ENCODE assay signal across 1 cellular context in genomic region chr9:134328341-134328840, GRCh38.
TF ChIP-seq lines count a peak whose summit lies in the region.

No MANE protein-coding gene starts in this region.

TF ChIP-seq in HepG2, 621 proteins besides CTCF, POLR2A, EP300 and RAD21 (continued from another document and continues in another):
- TF ChIP-seq, protein P1, sequence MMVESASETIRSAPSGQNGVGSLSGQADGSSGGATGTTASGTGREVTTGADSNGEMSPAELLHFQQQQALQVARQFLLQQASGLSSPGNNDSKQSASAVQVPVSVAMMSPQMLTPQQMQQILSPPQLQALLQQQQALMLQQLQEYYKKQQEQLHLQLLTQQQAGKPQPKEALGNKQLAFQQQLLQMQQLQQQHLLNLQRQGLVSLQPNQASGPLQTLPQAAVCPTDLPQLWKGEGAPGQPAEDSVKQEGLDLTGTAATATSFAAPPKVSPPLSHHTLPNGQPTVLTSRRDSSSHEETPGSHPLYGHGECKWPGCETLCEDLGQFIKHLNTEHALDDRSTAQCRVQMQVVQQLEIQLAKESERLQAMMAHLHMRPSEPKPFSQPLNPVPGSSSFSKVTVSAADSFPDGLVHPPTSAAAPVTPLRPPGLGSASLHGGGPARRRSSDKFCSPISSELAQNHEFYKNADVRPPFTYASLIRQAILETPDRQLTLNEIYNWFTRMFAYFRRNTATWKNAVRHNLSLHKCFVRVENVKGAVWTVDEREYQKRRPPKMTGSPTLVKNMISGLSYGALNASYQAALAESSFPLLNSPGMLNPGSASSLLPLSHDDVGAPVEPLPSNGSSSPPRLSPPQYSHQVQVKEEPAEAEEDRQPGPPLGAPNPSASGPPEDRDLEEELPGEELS (CRISPR knock-in tag; IDR thresholded peaks at IDR 0.05), result peak; percentile 51; the same call in 1 of the 2 replicates
- TF ChIP-seq ZNF501 (CRISPR knock-in tag; IDR thresholded peaks at IDR 0.05), result no peak
- TF ChIP-seq, protein P2, sequence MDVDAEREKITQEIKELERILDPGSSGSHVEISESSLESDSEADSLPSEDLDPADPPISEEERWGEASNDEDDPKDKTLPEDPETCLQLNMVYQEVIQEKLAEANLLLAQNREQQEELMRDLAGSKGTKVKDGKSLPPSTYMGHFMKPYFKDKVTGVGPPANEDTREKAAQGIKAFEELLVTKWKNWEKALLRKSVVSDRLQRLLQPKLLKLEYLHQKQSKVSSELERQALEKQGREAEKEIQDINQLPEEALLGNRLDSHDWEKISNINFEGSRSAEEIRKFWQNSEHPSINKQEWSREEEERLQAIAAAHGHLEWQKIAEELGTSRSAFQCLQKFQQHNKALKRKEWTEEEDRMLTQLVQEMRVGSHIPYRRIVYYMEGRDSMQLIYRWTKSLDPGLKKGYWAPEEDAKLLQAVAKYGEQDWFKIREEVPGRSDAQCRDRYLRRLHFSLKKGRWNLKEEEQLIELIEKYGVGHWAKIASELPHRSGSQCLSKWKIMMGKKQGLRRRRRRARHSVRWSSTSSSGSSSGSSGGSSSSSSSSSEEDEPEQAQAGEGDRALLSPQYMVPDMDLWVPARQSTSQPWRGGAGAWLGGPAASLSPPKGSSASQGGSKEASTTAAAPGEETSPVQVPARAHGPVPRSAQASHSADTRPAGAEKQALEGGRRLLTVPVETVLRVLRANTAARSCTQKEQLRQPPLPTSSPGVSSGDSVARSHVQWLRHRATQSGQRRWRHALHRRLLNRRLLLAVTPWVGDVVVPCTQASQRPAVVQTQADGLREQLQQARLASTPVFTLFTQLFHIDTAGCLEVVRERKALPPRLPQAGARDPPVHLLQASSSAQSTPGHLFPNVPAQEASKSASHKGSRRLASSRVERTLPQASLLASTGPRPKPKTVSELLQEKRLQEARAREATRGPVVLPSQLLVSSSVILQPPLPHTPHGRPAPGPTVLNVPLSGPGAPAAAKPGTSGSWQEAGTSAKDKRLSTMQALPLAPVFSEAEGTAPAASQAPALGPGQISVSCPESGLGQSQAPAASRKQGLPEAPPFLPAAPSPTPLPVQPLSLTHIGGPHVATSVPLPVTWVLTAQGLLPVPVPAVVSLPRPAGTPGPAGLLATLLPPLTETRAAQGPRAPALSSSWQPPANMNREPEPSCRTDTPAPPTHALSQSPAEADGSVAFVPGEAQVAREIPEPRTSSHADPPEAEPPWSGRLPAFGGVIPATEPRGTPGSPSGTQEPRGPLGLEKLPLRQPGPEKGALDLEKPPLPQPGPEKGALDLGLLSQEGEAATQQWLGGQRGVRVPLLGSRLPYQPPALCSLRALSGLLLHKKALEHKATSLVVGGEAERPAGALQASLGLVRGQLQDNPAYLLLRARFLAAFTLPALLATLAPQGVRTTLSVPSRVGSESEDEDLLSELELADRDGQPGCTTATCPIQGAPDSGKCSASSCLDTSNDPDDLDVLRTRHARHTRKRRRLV (CRISPR knock-in tag; IDR thresholded peaks at IDR 0.05), result no peak
- no peak for TF ChIP-seq ZBTB3 (CRISPR knock-in tag; IDR thresholded peaks at IDR 0.05; ENCODE audit: borderline replicate concordance, low read depth)
- TF ChIP-seq ESRRA (CRISPR knock-in tag; IDR thresholded peaks at IDR 0.05; ENCODE audit: low read depth), result 0 out of 2 replicates have a peak, but pooled peaks have one; percentile 29
- 0 out of 2 replicates have a peak, but pooled peaks have one; percentile 24 for TF ChIP-seq ZNF792 (CRISPR knock-in tag; IDR thresholded peaks at IDR 0.05)
- TF ChIP-seq, protein P3, sequence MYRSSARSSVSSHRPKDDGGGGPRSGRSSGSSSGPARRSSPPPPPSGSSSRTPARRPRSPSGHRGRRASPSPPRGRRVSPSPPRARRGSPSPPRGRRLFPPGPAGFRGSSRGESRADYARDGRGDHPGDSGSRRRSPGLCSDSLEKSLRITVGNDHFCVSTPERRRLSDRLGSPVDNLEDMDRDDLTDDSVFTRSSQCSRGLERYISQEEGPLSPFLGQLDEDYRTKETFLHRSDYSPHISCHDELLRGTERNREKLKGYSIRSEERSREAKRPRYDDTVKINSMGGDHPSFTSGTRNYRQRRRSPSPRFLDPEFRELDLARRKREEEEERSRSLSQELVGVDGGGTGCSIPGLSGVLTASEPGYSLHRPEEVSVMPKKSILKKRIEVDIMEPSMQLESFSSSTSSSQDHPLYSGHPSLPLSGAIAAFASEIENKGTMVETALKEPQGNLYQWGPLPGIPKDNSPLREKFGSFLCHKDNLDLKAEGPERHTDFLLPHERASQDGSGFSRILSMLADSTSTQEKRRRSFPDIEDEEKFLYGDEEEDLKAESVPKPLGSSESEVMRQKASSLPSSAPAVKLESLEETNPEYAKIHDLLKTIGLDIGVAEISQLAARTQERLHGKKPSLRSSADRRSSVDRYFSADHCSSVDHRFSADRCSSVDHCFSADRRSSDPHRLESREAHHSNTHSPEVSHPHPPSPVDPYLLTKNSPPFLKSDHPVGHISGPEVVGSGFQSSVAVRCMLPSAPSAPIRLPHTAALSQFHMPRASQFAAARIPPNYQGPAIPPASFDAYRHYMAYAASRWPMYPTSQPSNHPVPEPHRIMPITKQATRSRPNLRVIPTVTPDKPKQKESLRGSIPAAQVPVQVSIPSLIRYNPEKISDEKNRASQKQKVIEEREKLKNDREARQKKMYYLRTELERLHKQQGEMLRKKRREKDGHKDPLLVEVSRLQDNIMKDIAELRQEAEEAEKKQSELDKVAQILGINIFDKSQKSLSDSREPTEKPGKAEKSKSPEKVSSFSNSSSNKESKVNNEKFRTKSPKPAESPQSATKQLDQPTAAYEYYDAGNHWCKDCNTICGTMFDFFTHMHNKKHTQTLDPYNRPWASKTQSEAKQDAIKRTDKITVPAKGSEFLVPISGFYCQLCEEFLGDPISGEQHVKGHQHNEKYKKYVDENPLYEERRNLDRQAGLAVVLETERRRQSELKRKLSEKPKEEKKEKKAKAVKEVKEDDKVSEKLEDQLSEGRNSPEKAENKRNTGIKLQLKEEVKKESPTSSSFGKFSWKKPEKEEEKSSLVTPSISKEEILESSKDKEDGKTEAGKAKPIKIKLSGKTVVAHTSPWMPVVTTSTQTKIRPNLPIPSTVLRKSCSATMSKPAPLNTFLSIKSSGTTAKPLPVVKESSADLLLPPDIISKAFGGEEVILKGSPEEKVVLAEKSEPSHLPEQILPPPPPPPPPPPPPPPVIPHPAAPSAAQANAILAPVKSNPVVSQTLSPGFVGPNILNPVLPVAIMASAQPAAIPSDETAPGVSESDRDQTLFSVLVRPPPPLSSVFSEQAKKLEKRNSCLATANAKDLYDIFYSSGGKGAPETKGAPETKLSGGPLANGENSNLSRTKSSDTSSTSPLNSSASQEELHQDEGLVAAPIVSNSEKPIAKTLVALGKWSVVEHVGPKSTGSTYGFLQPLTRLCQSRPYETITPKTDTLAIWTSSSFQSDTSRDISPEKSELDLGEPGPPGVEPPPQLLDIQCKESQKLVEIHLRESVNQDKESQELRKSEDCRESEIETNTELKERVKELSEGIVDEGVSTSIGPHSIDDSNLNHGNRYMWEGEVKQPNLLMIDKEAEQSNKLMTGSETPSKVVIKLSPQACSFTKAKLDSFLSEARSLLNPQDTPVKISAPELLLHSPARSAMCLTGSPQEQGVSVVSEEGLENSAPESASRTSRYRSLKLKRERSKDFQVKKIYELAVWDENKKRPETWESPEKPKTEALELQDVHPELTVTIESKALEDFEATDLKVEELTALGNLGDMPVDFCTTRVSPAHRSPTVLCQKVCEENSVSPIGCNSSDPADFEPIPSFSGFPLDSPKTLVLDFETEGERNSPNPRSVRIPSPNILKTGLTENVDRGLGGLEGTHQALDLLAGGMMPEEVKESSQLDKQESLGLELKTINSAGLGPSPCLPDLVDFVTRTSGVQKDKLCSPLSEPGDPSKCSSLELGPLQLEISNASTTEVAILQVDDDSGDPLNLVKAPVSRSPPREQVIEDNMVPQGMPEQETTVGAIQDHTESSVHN (CRISPR knock-in tag; IDR thresholded peaks at IDR 0.05), result no peak
- TF ChIP-seq SIX1 (CRISPR knock-in tag; IDR thresholded peaks at IDR 0.05; ENCODE audit: borderline replicate concordance), result peak; percentile 65; the same call in 1 of the 2 replicates
- TF ChIP-seq, protein P4, sequence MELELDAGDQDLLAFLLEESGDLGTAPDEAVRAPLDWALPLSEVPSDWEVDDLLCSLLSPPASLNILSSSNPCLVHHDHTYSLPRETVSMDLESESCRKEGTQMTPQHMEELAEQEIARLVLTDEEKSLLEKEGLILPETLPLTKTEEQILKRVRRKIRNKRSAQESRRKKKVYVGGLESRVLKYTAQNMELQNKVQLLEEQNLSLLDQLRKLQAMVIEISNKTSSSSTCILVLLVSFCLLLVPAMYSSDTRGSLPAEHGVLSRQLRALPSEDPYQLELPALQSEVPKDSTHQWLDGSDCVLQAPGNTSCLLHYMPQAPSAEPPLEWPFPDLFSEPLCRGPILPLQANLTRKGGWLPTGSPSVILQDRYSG (CRISPR knock-in tag; IDR thresholded peaks at IDR 0.05), result no peak
- TF ChIP-seq ASH2L (IDR thresholded peaks at IDR 0.05; ENCODE audit: insufficient read length, low read depth, low read length), result no peak
- peak; percentile 26; the same call in 1 of the 2 replicates for TF ChIP-seq GATA4 (IDR thresholded peaks at IDR 0.05; ENCODE audit: borderline replicate concordance, low read depth)
- 0 out of 2 replicates have a peak, but pooled peaks have one; percentile 19 for TF ChIP-seq AFF4 (CRISPR knock-in tag; IDR thresholded peaks at IDR 0.05)
- no peak for TF ChIP-seq CBX5 (CRISPR knock-in tag; IDR thresholded peaks at IDR 0.05; ENCODE audit: borderline replicate concordance)
- no peak for TF ChIP-seq REL (CRISPR knock-in tag; conservative IDR thresholded peaks at IDR 0.05)
- no peak for TF ChIP-seq ZNF207 (IDR thresholded peaks at IDR 0.05; ENCODE audit: borderline replicate concordance)
- no peak for TF ChIP-seq GLI4 (CRISPR knock-in tag; IDR thresholded peaks at IDR 0.05; ENCODE audit: borderline replicate concordance)
- TF ChIP-seq SMYD3 (CRISPR knock-in tag; IDR thresholded peaks at IDR 0.05), result no peak
- TF ChIP-seq ARID5B (CRISPR knock-in tag; IDR thresholded peaks at IDR 0.05), result 0 out of 2 replicates have a peak, but pooled peaks have one; percentile 42
- peak; percentile 41; the same call in 1 of the 2 replicates for TF ChIP-seq FOXA1 (IDR thresholded peaks at IDR 0.05)
- peak; percentile 94 for TF ChIP-seq FOXA1 (CRISPR knock-in tag; IDR thresholded peaks at IDR 0.05)
- TF ChIP-seq ZNF430 (CRISPR knock-in tag; IDR thresholded peaks at IDR 0.05), result peak; percentile 46
- TF ChIP-seq KDM5A (IDR thresholded peaks at IDR 0.05; ENCODE audit: borderline replicate concordance, low read length), result no peak
- no peak for TF ChIP-seq ZNF468 (CRISPR knock-in tag; IDR thresholded peaks at IDR 0.05)
- no peak for TF ChIP-seq ZNF20 (CRISPR knock-in tag; IDR thresholded peaks at IDR 0.05)
- no peak for TF ChIP-seq ZNF740 (CRISPR knock-in tag; IDR thresholded peaks at IDR 0.05)
